In genomic region chr15:42046597-42046996, GRCh38 we compare ENCODE assay signal across 34 cellular contexts. TPM values are rescaled to one million over a fixed set of nuclear protein-coding genes. Genes with fewer than 3 reads are reported as not detected.
A peak's percentile ranks its signal among the peaks of the same experiment; 100 is the strongest.
DNase-seq lines count a peak whose midpoint lies in the region; ATAC-seq, FAIRE-seq and TF ChIP-seq lines count a peak whose summit lies in the region.
"Had no signal": no experiment of that assay in that cellular context is flagged by ENCODE, and none has a peak within 500 bp of the region (broad histone marks: within the 10 kb centered on the region; RNA-seq: fewer than 3 reads in every experiment).

No MANE protein-coding gene starts in this region.

- peaks cover 7% of the 10 kb centered on the region for H3K4me1 Mint-ChIP-seq in neural progenitor cell

- no peak overlapping the region for H3K4me2 ChIP-seq in neural progenitor cell

- peak; percentile 13 for FAIRE-seq in bronchial epithelial cell (lab: Jason Lieb, UNC)
- FAIRE-seq: GM12878, H54, HTR-8/SVneo had no signal

- peaks cover 9% of the 10 kb centered on the region for H3K27me3 Mint-ChIP-seq in neural progenitor cell (ENCODE audit: insufficient read depth, low read depth)

- no peak for TF ChIP-seq CTCF in bronchial epithelial cell (IDR thresholded peaks at IDR 0.05; ENCODE audit: insufficient read depth, low read length, severe bottlenecking)
- TF ChIP-seq CTCF in mucosa of descending colon (IDR thresholded peaks at IDR 0.05), result no peak
- no peak for TF ChIP-seq CTCF in neural progenitor cell (IDR thresholded peaks at IDR 0.05)

- ATAC-seq in mucosa of descending colon, result peak; percentile 64
- ATAC-seq in GM21825 (IDR thresholded peaks at IDR 0.05; ENCODE audit: unreplicated experiment), result no peak
- ATAC-seq: gastrocnemius medialis, GM12878, WTC11 had no signal

- no peaks in the 10 kb centered on the region for H3K79me2 ChIP-seq in neural progenitor cell (ENCODE audit: low read depth)

- intact Hi-C loops in mucosa of descending colon (cut with DNase I, micrococcal nuclease), result no loop called here

- H3K36me3 ChIP-seq in bronchial epithelial cell (ENCODE audit: control insufficient read depth, insufficient read depth, low read length) (no peaks in the 10 kb centered on the region), mucosa of descending colon (ENCODE audit: low read depth) (no peaks in the 10 kb centered on the region), neural progenitor cell (no peaks in the 10 kb centered on the region)
- H3K36me3 ChIP-seq: breast epithelium, gastrocnemius medialis, left ventricle myocardium inferior, SJSA1, thyroid gland had no signal

- DNase-seq in NCI-H510A treated with DMSO at 0.1 percent for 48 hours (lab: John Stamatoyannopoulos, UW) (peak; percentile 70), NCI-H510A (lab: John Stamatoyannopoulos, UW) (no peak), LoVo (ENCODE audit: low spot score) (peak; percentile 54), bronchial epithelial cell (ENCODE audit: low read depth) (peak; percentile 56), mucosa of descending colon (no peak), neural progenitor cell (ENCODE audit: low spot score) (no peak), NK-92 (lab: John Stamatoyannopoulos, UW; ENCODE audit: unreplicated experiment) (no peak)
- DNase-seq: activated CD4-positive, alpha-beta T cell treated with anti-CD3 and anti-CD28 coated beads, Interleukin-2, amount 10 ng/mL, durations not matched to agents 24 days and 14 days; activated CD8-positive, alpha-beta memory T cell treated with anti-CD3 and anti-CD28 coated beads for 24 hours; activated naive CD4-positive, alpha-beta T cell treated with anti-CD3 and anti-CD28 coated beads, Interleukin-2, amount 50 U/mL, for 16 hours; activated T-cell treated with anti-CD3 and anti-CD28 coated beads for 4 hours; CD4-positive, alpha-beta memory T cell; gastrocnemius medialis; hippocampal formation; KG1; left ventricle myocardium inferior; naive B cell; NCI-H1417 treated with DMSO at 0.1 percent for 48 hours; NCI-H2107; NCI-H526; stimulated activated CD4-positive, alpha-beta T cell treated with anti-CD3 and anti-CD28 coated beads, Interleukin-4, amount 100 ng/mL, for 24 hours; T1000; thyroid gland had no signal

- H3K27ac ChIP-seq in neural progenitor cell, result no peak overlapping the region
- H3K27ac ChIP-seq: gastrocnemius medialis, left ventricle myocardium inferior, SJSA1 had no signal

- no peak overlapping the region for H3K4me3 ChIP-seq in bronchial epithelial cell (ENCODE audit: low read depth, low read length)
- H3K4me3 ChIP-seq in mucosa of descending colon, result no peak overlapping the region
- no peak overlapping the region for H3K4me3 ChIP-seq in neural progenitor cell
- H3K4me3 ChIP-seq: breast epithelium, gastrocnemius medialis, GM12878, left ventricle myocardium inferior, SJSA1, thyroid gland had no signal

- H3K9ac ChIP-seq in neural progenitor cell, result no peak overlapping the region

- no peak overlapping the region for H3K4me3 Mint-ChIP-seq in neural progenitor cell
- H3K4me3 Mint-ChIP-seq: activated CD4-positive, alpha-beta T cell treated with anti-CD3 and anti-CD28 coated beads, Interleukin-2, amount 10 ng/mL, durations not matched to agents 24 days and 14 days; CD4-positive, alpha-beta memory T cell; naive B cell; WTC11 had no signal

- no peaks in the 10 kb centered on the region for H3F3A ChIP-seq in neural progenitor cell (ENCODE audit: low read depth)

- no peak overlapping the region for H2AFZ ChIP-seq in neural progenitor cell (replicated peaks)

- no peak overlapping the region for H3K27ac Mint-ChIP-seq in neural progenitor cell
- H3K27ac Mint-ChIP-seq: activated CD4-positive, alpha-beta T cell treated with anti-CD3 and anti-CD28 coated beads, Interleukin-2, amount 10 ng/mL, durations not matched to agents 24 days and 14 days; activated T-helper 2 cell treated with anti-CD3 and anti-CD28 coated beads, Interferon-gamma antibody, Interleukin-2, Interleukin-4, amounts not matched to agents 10 μg/mL and 5 μg/mL and 100 μg/mL, durations not matched to agents 14 hours and 24 hours and 36 hours; CD4-positive, alpha-beta memory T cell; naive B cell; WTC11 had no signal

- H3K9me3 Mint-ChIP-seq in neural progenitor cell, result no peaks in the 10 kb centered on the region
- H3K9me3 Mint-ChIP-seq: activated CD4-positive, alpha-beta T cell treated with anti-CD3 and anti-CD28 coated beads, Interleukin-2, amount 10 ng/mL, durations not matched to agents 24 days and 14 days; activated T-helper 2 cell treated with anti-CD3 and anti-CD28 coated beads, Interferon-gamma antibody, Interleukin-2, Interleukin-4, amounts not matched to agents 10 μg/mL and 5 μg/mL and 100 μg/mL, durations not matched to agents 14 hours and 24 hours and 36 hours; CD4-positive, alpha-beta memory T cell; naive B cell; WTC11 had no signal

- H3K9me3 ChIP-seq in mucosa of descending colon (no peaks in the 10 kb centered on the region), neural progenitor cell (ENCODE audit: low read depth) (no peaks in the 10 kb centered on the region)
- H3K9me3 ChIP-seq: breast epithelium, gastrocnemius medialis, left ventricle myocardium inferior, SJSA1, thyroid gland had no signal

- H3K4me1 ChIP-seq in mucosa of descending colon (ENCODE audit: low read depth) (no peaks in the 10 kb centered on the region), neural progenitor cell (no peaks in the 10 kb centered on the region)
- H3K4me1 ChIP-seq: breast epithelium, SJSA1 had no signal

- no peaks in the 10 kb centered on the region for H4K20me1 ChIP-seq in neural progenitor cell (ENCODE audit: low read depth)

- no peaks in the 10 kb centered on the region for H3K36me3 Mint-ChIP-seq in neural progenitor cell
- H3K36me3 Mint-ChIP-seq: CD4-positive, alpha-beta memory T cell; naive B cell; WTC11 had no signal

- no peaks in the 10 kb centered on the region for H3K27me3 ChIP-seq in bronchial epithelial cell (ENCODE audit: control insufficient read depth, insufficient read depth, low read length)
- no peaks in the 10 kb centered on the region for H3K27me3 ChIP-seq in neural progenitor cell
- H3K27me3 ChIP-seq: breast epithelium, gastrocnemius medialis, SJSA1, thyroid gland had no signal

RNA-seq across cellular contexts. Expression of gene PLA2G4E, which starts 25.8 kb away (rescaled TPM):
- under 0.01 and 1.4 TPM in 2 replicates for total RNA-seq in bronchial epithelial cell
- total RNA-seq in mucosa of descending colon, result under 1 TPM; 0.06 to 0.27 (median 0.09) TPM
- not detected in 2 replicates for total RNA-seq in neural progenitor cell (ENCODE audit: low replicate concordance)
- total RNA-seq: A673; activated CD4-positive, alpha-beta T cell treated with anti-CD3 and anti-CD28 coated beads, Interleukin-2, amount 10 ng/mL, durations not matched to agents 24 days and 14 days; activated T-helper 2 cell treated with anti-CD3 and anti-CD28 coated beads, Interferon-gamma antibody, Interleukin-2, Interleukin-4, amounts not matched to agents 10 μg/mL and 5 μg/mL and 100 μg/mL, durations not matched to agents 14 hours and 24 hours and 36 hours; breast epithelium; CD4-positive, alpha-beta memory T cell; fibroblast of lung; gastrocnemius medialis; left ventricle myocardium inferior; pulmonary artery endothelial cell; SJSA1; thyroid gland; WTC11 had no signal

RNA-seq across cellular contexts. Expression of gene PLA2G4D, which starts 47.8 kb away (rescaled TPM):
- total RNA-seq in bronchial epithelial cell (under 0.01 TPM in 2 replicates), mucosa of descending colon (under 1 TPM; 0.35 to 0.51 (median 0.49) TPM), neural progenitor cell (ENCODE audit: low replicate concordance) (not detected in 2 replicates)
- total RNA-seq: A673; activated CD4-positive, alpha-beta T cell treated with anti-CD3 and anti-CD28 coated beads, Interleukin-2, amount 10 ng/mL, durations not matched to agents 24 days and 14 days; activated T-helper 2 cell treated with anti-CD3 and anti-CD28 coated beads, Interferon-gamma antibody, Interleukin-2, Interleukin-4, amounts not matched to agents 10 μg/mL and 5 μg/mL and 100 μg/mL, durations not matched to agents 14 hours and 24 hours and 36 hours; breast epithelium; CD4-positive, alpha-beta memory T cell; fibroblast of lung; GM12878; left ventricle myocardium inferior; pulmonary artery endothelial cell; SJSA1; thyroid gland had no signal

Comparison
In these comparisons a context has a peak if more than half of its experiments do, and no peak if none do; other contexts are left out.
1. DNase-seq: peak in NCI-H510A treated with DMSO at 0.1 percent for 48 hours (single experiment), LoVo (single experiment) and bronchial epithelial cell (single experiment); none in NCI-H510A (single experiment), mucosa of descending colon (0 of 3), neural progenitor cell (single experiment) and NK-92 (single experiment).